ENCODE assay signal across 8 cellular contexts in the genomic region with DNA sequence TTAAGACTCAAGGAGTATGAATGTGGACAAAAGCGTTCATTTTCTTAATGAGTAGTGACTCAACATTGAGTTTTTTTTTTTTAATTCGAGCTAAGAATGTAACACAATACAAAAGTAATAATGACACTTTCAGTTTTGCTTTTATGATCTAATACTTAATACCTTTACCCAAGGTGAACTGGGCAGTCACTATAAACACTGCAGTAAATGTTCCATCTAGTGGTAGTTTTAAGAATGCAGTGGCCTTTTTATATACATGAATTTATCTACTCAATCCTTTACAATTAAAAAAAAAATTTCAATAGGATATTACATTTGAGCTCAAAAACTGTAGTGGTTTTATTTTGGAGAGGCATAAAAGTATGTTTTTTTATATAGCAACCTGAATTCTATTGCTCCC. TPM values are rescaled to one million over a fixed set of nuclear protein-coding genes. Genes with fewer than 3 reads are reported as not detected.
DNase-seq lines count a peak whose midpoint lies in the region; ATAC-seq, FAIRE-seq and TF ChIP-seq lines count a peak whose summit lies in the region.

No MANE protein-coding gene starts in this region.

- DNase-seq in NCI-H510A treated with DMSO at 0.1 percent for 48 hours (lab: John Stamatoyannopoulos, UW) (peak; percentile 39), NCI-H510A (lab: John Stamatoyannopoulos, UW) (no peak), hepatocyte (ENCODE audit: low spot score) (peak; percentile 50), uterus (no peak), mesendoderm (no peak)

- H3K4me1 ChIP-seq in hepatocyte (ENCODE audit: insufficient read depth) (peaks cover 5% of the 10 kb centered on the region), uterus (no peaks in the 10 kb centered on the region), mesendoderm (ENCODE audit: control insufficient read depth, low read depth, low read length) (no peaks in the 10 kb centered on the region)

- 60% methylated on average over 2 of the region's 2 CpGs for WGBS in hepatocyte (ENCODE audit: low lambda C conversion rate, missing lambda C conversion rate)
- no CpG with 5 or more reads among the region's 2 CpGs for WGBS in mesendoderm (ENCODE audit: extremely low coverage, insufficient coverage, low lambda C conversion rate)

- H4K8ac ChIP-seq in mesendoderm (ENCODE audit: low read depth, low read length): no peak overlapping the region

- no peak overlapping the region for H3K4ac ChIP-seq in mesendoderm (ENCODE audit: low read depth, low read length)

- no peaks in the 10 kb centered on the region for H3K36me3 ChIP-seq in hepatocyte (replicated peaks; ENCODE audit: insufficient read depth, low read depth)
- H3K36me3 ChIP-seq in uterus: no peaks in the 10 kb centered on the region
- H3K36me3 ChIP-seq in mesendoderm (ENCODE audit: control insufficient read depth, insufficient read depth, low read length): no peaks in the 10 kb centered on the region

- no peak overlapping the region for H3K4me2 ChIP-seq in hepatocyte
- no peak overlapping the region for H3K4me2 ChIP-seq in mesendoderm (ENCODE audit: low read length)

- intact Hi-C loops in uterus (cut with DNase I; ENCODE audit: low total_unique reads): no loop called here

- H3K27ac ChIP-seq in hepatocyte (no peak overlapping the region), uterus (no peak overlapping the region), mesendoderm (ENCODE audit: low read depth, low read length) (no peak overlapping the region)

- no peak overlapping the region for H2AFZ ChIP-seq in hepatocyte

- H3K9ac ChIP-seq in mesendoderm (ENCODE audit: low read length): no peak overlapping the region

- TF ChIP-seq POLR2A in uterus (IDR thresholded peaks at IDR 0.05): no peak

- H2BK5ac ChIP-seq in mesendoderm (ENCODE audit: low read length): no peak overlapping the region

- H3K9me2 ChIP-seq in hepatocyte (replicated peaks; ENCODE audit: insufficient read depth): no peaks in the 10 kb centered on the region

- no peak overlapping the region for H3K18ac ChIP-seq in mesendoderm (ENCODE audit: low read length)

- FAIRE-seq in TTC549 (lab: Jason Lieb, UNC): peak; percentile 80

- peak; percentile 66 for ATAC-seq in HG02885 (IDR thresholded peaks at IDR 0.05; ENCODE audit: poor library complexity, unreplicated experiment)
- ATAC-seq in GM19035 (IDR thresholded peaks at IDR 0.05; ENCODE audit: unreplicated experiment): no peak

- no peak overlapping the region for H2BK120ac ChIP-seq in mesendoderm (ENCODE audit: low read depth, low read length)

- H3K79me2 ChIP-seq in hepatocyte: no peaks in the 10 kb centered on the region
- H3K79me2 ChIP-seq in mesendoderm (ENCODE audit: control insufficient read depth, insufficient read depth, low read length): no peaks in the 10 kb centered on the region

- H3K56ac ChIP-seq in mesendoderm (ENCODE audit: low read length): no peak overlapping the region

- no peaks in the 10 kb centered on the region for H4K20me1 ChIP-seq in hepatocyte (ENCODE audit: insufficient read depth, poor library complexity, severe bottlenecking)

- no peak overlapping the region for H3K23ac ChIP-seq in mesendoderm (ENCODE audit: low read length)

- no peak overlapping the region for H2AK5ac ChIP-seq in mesendoderm (ENCODE audit: low read length)

- no peaks in the 10 kb centered on the region for H3K79me1 ChIP-seq in mesendoderm (ENCODE audit: low read length)

- TF ChIP-seq CTCF in hepatocyte (IDR thresholded peaks at IDR 0.05; ENCODE audit: poor library complexity) (peak; percentile 74), uterus (IDR thresholded peaks at IDR 0.05) (peak; percentile 33 to 45 (median 40))

- H3K27me3 ChIP-seq in hepatocyte: no peaks in the 10 kb centered on the region
- no peaks in the 10 kb centered on the region for H3K27me3 ChIP-seq in uterus
- H3K27me3 ChIP-seq in mesendoderm (ENCODE audit: insufficient read depth, low read length, poor library complexity): no peaks in the 10 kb centered on the region

- H3K4me3 ChIP-seq in hepatocyte (no peak overlapping the region), uterus (no peak overlapping the region), mesendoderm (ENCODE audit: low read length) (no peak overlapping the region)

- no peak overlapping the region for H4K5ac ChIP-seq in mesendoderm (ENCODE audit: low read length)

- H3K9me3 ChIP-seq in hepatocyte (ENCODE audit: low read depth) (no peaks in the 10 kb centered on the region), uterus (no peaks in the 10 kb centered on the region)

- no peak overlapping the region for H2BK15ac ChIP-seq in mesendoderm (replicated peaks; ENCODE audit: low read depth)

RNA-seq across cellular contexts. Expression of gene PDK3, which starts 33.9 kb away (rescaled TPM):
- total RNA-seq in hepatocyte (22.5 and 30.9 TPM in 2 replicates), uterus (10 to 100 TPM in 3 of 4 donors, 1 to 10 TPM in 1; 9.5 to 23.4 (median 17.7) TPM)
- polyA plus RNA-seq in hepatocyte: 19.8 and 23.4 TPM in 2 replicates
- polyA plus RNA-seq in mesendoderm (2013, experiment 1 of 2): 6.9 TPM
- polyA plus RNA-seq in mesendoderm (2013, experiment 2 of 2): 7.3 TPM

Comparison
In these comparisons a context has a peak if more than half of its experiments do, and no peak if none do; other contexts are left out.
1. DNase-seq: peak in NCI-H510A treated with DMSO at 0.1 percent for 48 hours (single experiment) and hepatocyte (single experiment); none in NCI-H510A (single experiment), uterus (0 of 2) and mesendoderm (single experiment).